In the genomic region with DNA sequence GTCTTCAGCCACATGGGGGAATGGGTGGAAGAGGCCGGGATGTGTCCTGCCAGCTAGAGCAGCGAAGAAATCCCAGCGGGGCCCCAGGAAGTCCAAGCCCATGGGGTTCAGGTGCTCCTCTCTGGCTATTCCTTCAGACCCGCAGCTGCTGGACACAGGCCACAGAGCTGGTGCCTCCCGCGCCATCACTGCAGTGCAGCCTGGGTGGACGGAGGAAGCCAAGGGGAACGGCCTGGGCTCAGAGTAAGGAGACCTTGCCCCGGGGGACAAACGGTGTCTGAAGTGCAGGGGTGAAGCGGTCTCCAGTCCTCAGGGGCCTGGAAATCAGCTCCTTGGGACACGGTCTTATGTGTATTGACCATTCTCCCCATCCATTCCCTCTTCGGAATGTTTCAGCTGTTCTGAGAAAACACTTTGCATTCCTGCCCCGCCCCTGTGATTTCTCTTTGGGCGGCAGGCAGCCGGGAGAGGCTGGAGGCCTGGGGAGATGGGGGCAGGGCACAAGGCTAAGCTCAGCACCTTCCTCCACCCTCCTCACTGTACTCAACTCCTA, we compare ENCODE assay signal across 1 cellular context.
TF ChIP-seq lines count a peak whose summit lies in the region.

No MANE protein-coding gene starts in this region.

TF ChIP-seq in HepG2, 621 proteins besides CTCF, POLR2A, EP300 and RAD21 (continued from another document):
- TF ChIP-seq ZNF609 (CRISPR knock-in tag; IDR thresholded peaks at IDR 0.05; ENCODE audit: borderline replicate concordance): no peak
- no peak for TF ChIP-seq ZNF354B (CRISPR knock-in tag; IDR thresholded peaks at IDR 0.05)
- TF ChIP-seq, protein P1, sequence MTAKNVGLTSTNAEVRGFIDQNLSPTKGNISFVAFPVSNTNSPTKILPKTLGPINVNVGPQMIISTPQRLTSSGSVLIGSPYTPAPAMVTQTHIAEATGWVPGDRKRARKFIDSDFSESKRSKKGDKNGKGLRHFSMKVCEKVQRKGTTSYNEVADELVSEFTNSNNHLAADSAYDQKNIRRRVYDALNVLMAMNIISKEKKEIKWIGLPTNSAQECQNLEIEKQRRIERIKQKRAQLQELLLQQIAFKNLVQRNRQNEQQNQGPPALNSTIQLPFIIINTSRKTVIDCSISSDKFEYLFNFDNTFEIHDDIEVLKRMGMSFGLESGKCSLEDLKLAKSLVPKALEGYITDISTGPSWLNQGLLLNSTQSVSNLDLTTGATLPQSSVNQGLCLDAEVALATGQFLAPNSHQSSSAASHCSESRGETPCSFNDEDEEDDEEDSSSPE (CRISPR knock-in tag; IDR thresholded peaks at IDR 0.05): no peak
- no peak for TF ChIP-seq KDM4B (CRISPR knock-in tag; IDR thresholded peaks at IDR 0.05)
- peak; percentile 28; the same call in 1 of the 2 replicates for TF ChIP-seq HIVEP1 (CRISPR knock-in tag; IDR thresholded peaks at IDR 0.05)
- TF ChIP-seq NFE2L2 (IDR thresholded peaks at IDR 0.05; ENCODE audit: low read length): no peak
- TF ChIP-seq CBX5 (CRISPR knock-in tag; IDR thresholded peaks at IDR 0.05; ENCODE audit: borderline replicate concordance): no peak
- TF ChIP-seq FOXA1 (IDR thresholded peaks at IDR 0.05): no peak
- TF ChIP-seq FOXA1 (CRISPR knock-in tag; IDR thresholded peaks at IDR 0.05): no peak
- no peak for TF ChIP-seq ZNF720 (CRISPR knock-in tag; IDR thresholded peaks at IDR 0.05)
- TF ChIP-seq THAP7 (CRISPR knock-in tag; IDR thresholded peaks at IDR 0.05): no peak
- no peak for TF ChIP-seq NFYC (CRISPR knock-in tag; IDR thresholded peaks at IDR 0.05)
- TF ChIP-seq KMT2B (CRISPR knock-in tag; IDR thresholded peaks at IDR 0.05): no peak
- no peak for TF ChIP-seq SMARCE1 (IDR thresholded peaks at IDR 0.05; ENCODE audit: borderline replicate concordance)
- no peak for TF ChIP-seq ZNF792 (CRISPR knock-in tag; IDR thresholded peaks at IDR 0.05)
- no peak for TF ChIP-seq ATF7 (IDR thresholded peaks at IDR 0.05)
- no peak for TF ChIP-seq ATF7 (CRISPR knock-in tag; IDR thresholded peaks at IDR 0.05)
- no peak for TF ChIP-seq ZNF672 (CRISPR knock-in tag; IDR thresholded peaks at IDR 0.05)
- TF ChIP-seq ZNF660 (CRISPR knock-in tag; IDR thresholded peaks at IDR 0.05; ENCODE audit: borderline replicate concordance, low read depth): no peak
- TF ChIP-seq ZNF280D (CRISPR knock-in tag; IDR thresholded peaks at IDR 0.05): no peak
- no peak for TF ChIP-seq ZNF446 (CRISPR knock-in tag; IDR thresholded peaks at IDR 0.05)
- no peak for TF ChIP-seq ZNF558 (CRISPR knock-in tag; IDR thresholded peaks at IDR 0.05; ENCODE audit: borderline replicate concordance)
- no peak for TF ChIP-seq ZSCAN12 (CRISPR knock-in tag; IDR thresholded peaks at IDR 0.05)
- no peak for TF ChIP-seq ZSCAN21 (CRISPR knock-in tag; IDR thresholded peaks at IDR 0.05; ENCODE audit: borderline replicate concordance)
- no peak for TF ChIP-seq ZBTB20 (CRISPR knock-in tag; IDR thresholded peaks at IDR 0.05; ENCODE audit: borderline replicate concordance, low read depth)
- TF ChIP-seq THAP11 (CRISPR knock-in tag; IDR thresholded peaks at IDR 0.05): no peak
- TF ChIP-seq, protein P2, sequence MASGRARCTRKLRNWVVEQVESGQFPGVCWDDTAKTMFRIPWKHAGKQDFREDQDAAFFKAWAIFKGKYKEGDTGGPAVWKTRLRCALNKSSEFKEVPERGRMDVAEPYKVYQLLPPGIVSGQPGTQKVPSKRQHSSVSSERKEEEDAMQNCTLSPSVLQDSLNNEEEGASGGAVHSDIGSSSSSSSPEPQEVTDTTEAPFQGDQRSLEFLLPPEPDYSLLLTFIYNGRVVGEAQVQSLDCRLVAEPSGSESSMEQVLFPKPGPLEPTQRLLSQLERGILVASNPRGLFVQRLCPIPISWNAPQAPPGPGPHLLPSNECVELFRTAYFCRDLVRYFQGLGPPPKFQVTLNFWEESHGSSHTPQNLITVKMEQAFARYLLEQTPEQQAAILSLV (CRISPR knock-in tag; IDR thresholded peaks at IDR 0.05; ENCODE audit: borderline replicate concordance): 0 out of 2 replicates have a peak, but pooled peaks have one; percentile 22
- no peak for TF ChIP-seq JUNB (CRISPR knock-in tag; IDR thresholded peaks at IDR 0.05; ENCODE audit: borderline replicate concordance)
- TF ChIP-seq, protein P3, sequence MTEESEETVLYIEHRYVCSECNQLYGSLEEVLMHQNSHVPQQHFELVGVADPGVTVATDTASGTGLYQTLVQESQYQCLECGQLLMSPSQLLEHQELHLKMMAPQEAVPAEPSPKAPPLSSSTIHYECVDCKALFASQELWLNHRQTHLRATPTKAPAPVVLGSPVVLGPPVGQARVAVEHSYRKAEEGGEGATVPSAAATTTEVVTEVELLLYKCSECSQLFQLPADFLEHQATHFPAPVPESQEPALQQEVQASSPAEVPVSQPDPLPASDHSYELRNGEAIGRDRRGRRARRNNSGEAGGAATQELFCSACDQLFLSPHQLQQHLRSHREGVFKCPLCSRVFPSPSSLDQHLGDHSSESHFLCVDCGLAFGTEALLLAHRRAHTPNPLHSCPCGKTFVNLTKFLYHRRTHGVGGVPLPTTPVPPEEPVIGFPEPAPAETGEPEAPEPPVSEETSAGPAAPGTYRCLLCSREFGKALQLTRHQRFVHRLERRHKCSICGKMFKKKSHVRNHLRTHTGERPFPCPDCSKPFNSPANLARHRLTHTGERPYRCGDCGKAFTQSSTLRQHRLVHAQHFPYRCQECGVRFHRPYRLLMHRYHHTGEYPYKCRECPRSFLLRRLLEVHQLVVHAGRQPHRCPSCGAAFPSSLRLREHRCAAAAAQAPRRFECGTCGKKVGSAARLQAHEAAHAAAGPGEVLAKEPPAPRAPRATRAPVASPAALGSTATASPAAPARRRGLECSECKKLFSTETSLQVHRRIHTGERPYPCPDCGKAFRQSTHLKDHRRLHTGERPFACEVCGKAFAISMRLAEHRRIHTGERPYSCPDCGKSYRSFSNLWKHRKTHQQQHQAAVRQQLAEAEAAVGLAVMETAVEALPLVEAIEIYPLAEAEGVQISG (CRISPR knock-in tag; IDR thresholded peaks at IDR 0.05): no peak
- TF ChIP-seq, protein P4, sequence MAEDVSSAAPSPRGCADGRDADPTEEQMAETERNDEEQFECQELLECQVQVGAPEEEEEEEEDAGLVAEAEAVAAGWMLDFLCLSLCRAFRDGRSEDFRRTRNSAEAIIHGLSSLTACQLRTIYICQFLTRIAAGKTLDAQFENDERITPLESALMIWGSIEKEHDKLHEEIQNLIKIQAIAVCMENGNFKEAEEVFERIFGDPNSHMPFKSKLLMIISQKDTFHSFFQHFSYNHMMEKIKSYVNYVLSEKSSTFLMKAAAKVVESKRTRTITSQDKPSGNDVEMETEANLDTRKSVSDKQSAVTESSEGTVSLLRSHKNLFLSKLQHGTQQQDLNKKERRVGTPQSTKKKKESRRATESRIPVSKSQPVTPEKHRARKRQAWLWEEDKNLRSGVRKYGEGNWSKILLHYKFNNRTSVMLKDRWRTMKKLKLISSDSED (CRISPR knock-in tag; IDR thresholded peaks at IDR 0.05): no peak
- no peak for TF ChIP-seq KAT7 (CRISPR knock-in tag; IDR thresholded peaks at IDR 0.05; ENCODE audit: borderline replicate concordance)
- TF ChIP-seq SAFB2 (CRISPR knock-in tag; IDR thresholded peaks at IDR 0.05; ENCODE audit: borderline replicate concordance, low read depth): no peak
- TF ChIP-seq HOXD1 (CRISPR knock-in tag; IDR thresholded peaks at IDR 0.05): no peak
- TF ChIP-seq YY1 (IDR thresholded peaks at IDR 0.05; ENCODE audit: insufficient read depth, insufficient replicate concordance, low read depth, low read length): no peak
- TF ChIP-seq ZNF460 (CRISPR knock-in tag; IDR thresholded peaks at IDR 0.05; ENCODE audit: borderline replicate concordance): no peak
- no peak for TF ChIP-seq EEA1 (CRISPR knock-in tag; IDR thresholded peaks at IDR 0.05; ENCODE audit: borderline replicate concordance)
- no peak for TF ChIP-seq UBTF (CRISPR knock-in tag; IDR thresholded peaks at IDR 0.05)
- TF ChIP-seq MTA1 (CRISPR knock-in tag; IDR thresholded peaks at IDR 0.05; ENCODE audit: borderline replicate concordance): 0 out of 2 replicates have a peak, but pooled peaks have one; percentile 30
